In the genomic region with DNA sequence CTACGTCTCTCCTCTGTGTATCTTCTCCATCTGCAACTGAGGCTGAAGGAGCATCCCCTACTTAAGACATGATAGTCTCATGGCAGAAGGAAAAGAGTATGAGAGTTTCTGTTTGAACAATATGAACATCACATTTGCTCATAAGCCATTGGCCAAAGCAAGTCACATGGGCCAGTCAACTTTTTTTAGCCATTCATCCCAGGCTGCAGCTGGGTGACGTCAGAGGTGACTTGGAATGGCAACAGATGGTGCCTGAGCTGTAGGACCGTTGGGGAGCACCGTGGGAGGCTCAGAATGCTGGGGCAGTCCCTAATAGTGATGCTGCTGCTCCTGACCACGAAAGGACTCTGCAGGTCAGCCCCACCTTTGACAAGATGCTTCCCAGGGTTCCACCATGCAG, we compare ENCODE assay signal across 15 cellular contexts. TPM values are rescaled to one million over a fixed set of nuclear protein-coding genes. Genes with fewer than 3 reads are reported as not detected.
A peak's percentile ranks its signal among the peaks of the same experiment; 100 is the strongest.
DNase-seq lines count a peak whose midpoint lies in the region; ATAC-seq, FAIRE-seq and TF ChIP-seq lines count a peak whose summit lies in the region.
"Had no signal": no experiment of that assay in that cellular context is flagged by ENCODE, and none has a peak within 500 bp of the region (broad histone marks: within the 10 kb centered on the region; RNA-seq: fewer than 3 reads in every experiment).

No MANE protein-coding gene starts in this region.

- 78% methylated on average over 5 of the region's 5 CpGs for WGBS in A549 (ENCODE audit: missing lambda C conversion rate)
- WGBS in right cardiac atrium: 68% methylated on average over 5 of the region's 5 CpGs

- H3K27ac Mint-ChIP-seq in WTC11: no peak overlapping the region
- H3K27ac Mint-ChIP-seq: endodermal cell had no signal

- no peak overlapping the region for H3K27ac ChIP-seq in A549
- no peak overlapping the region for H3K27ac ChIP-seq in right cardiac atrium (ENCODE audit: low read length)
- H3K27ac ChIP-seq: BLaER1 treated with 17β-estradiol and CSF1 and Interleukin-3, amounts not matched to agents 10 nM and 100 nM; Peyer's patch; suprapubic skin had no signal

- ATAC-seq in A549 (no peak; a peak in 3 of 6 replicates), WTC11 (no peak), right cardiac atrium (no peak)

- peaks cover 26% of the 10 kb centered on the region for H3K27me3 Mint-ChIP-seq in WTC11 (ENCODE audit: low read depth)

- no peak overlapping the region for H3K4me3 ChIP-seq in A549
- no peak overlapping the region for H3K4me3 ChIP-seq in right cardiac atrium (ENCODE audit: low read length)
- H3K4me3 ChIP-seq: BLaER1 treated with 17β-estradiol and CSF1 and Interleukin-3, amounts not matched to agents 10 nM and 100 nM; Peyer's patch; suprapubic skin had no signal

- DNase-seq in A549 (ENCODE audit: low read depth in 1 of 2, low spot score in 1 of 2) (peak in 1 of 2 experiments; percentile 41), EH (ENCODE audit: low read depth) (peak; percentile 10), WTC11 (ENCODE audit: low spot score) (no peak), globus pallidus (ENCODE audit: low spot score) (peak; percentile 70), UCSD-AML1 (lab: John Stamatoyannopoulos, UW; ENCODE audit: unreplicated experiment) (no peak), right cardiac atrium (no peak)
- DNase-seq in activated effector memory CD4-positive, alpha-beta T cell treated with Interleukin-2 at 50 U/mL for 16 hours: no peak
- DNase-seq: activated CD4-positive, alpha-beta T cell treated with anti-CD3 and anti-CD28 coated beads, Interleukin-2, amount 50 U/mL, for 1 hour; endodermal cell; NCI-H187; occipital lobe; Peyer's patch had no signal

- H3K4me1 ChIP-seq in A549: peaks cover 32% of the 10 kb centered on the region
- peaks cover 6% of the 10 kb centered on the region for H3K4me1 ChIP-seq in right cardiac atrium (ENCODE audit: control insufficient read depth, insufficient read depth, low read length)
- H3K4me1 ChIP-seq: Peyer's patch had no signal

- peaks cover 30% of the 10 kb centered on the region for H3K4me1 Mint-ChIP-seq in WTC11
- H3K4me1 Mint-ChIP-seq: endodermal cell had no signal

- no peaks in the 10 kb centered on the region for H3K9me3 Mint-ChIP-seq in WTC11
- H3K9me3 Mint-ChIP-seq: endodermal cell had no signal

- POLR2A ChIA-PET in A549 (lab: Yijun Ruan, JAX): no interaction called here
- POLR2A ChIA-PET in WTC11 (lab: Charles Lee): no interaction called here

- H3K9me3 ChIP-seq in A549: no peaks in the 10 kb centered on the region
- H3K9me3 ChIP-seq in right cardiac atrium (ENCODE audit: control insufficient read depth, low read length): no peaks in the 10 kb centered on the region
- H3K9me3 ChIP-seq: BLaER1 treated with 17β-estradiol and CSF1 and Interleukin-3, amounts not matched to agents 10 nM and 100 nM; Peyer's patch; suprapubic skin had no signal

- TF ChIP-seq CTCF in A549 (IDR thresholded peaks at IDR 0.05): no peak
- TF ChIP-seq CTCF in WTC11 (IDR thresholded peaks at IDR 0.05): no peak

- no peak overlapping the region for H3K4me3 Mint-ChIP-seq in WTC11
- H3K4me3 Mint-ChIP-seq: endodermal cell had no signal

- no peak for FAIRE-seq in A549 (lab: Jason Lieb, UNC)
- FAIRE-seq: islet of Langerhans had no signal

- TF ChIP-seq RAD21 in A549 (conservative IDR thresholded peaks at IDR 0.05 in 1 of 2, IDR thresholded peaks at IDR 0.05 in 1 of 2): no peak

- no peak for TF ChIP-seq EP300 in A549 (IDR thresholded peaks at IDR 0.05)

- TF ChIP-seq POLR2A in A549 (IDR thresholded peaks at IDR 0.05; ENCODE audit: low read length): no peak

- CTCF ChIA-PET in A549 (lab: Yijun Ruan, JAX): interaction anchor here (0.6 to 1.2 kb wide), 2 partner anchors 268 to 282 kb away, joined by 4 read pairs; no protein-coding TSS in a partner anchor
- CTCF ChIA-PET in WTC11 (lab: Charles Lee): no interaction called here

- no peaks in the 10 kb centered on the region for H3K27me3 ChIP-seq in right cardiac atrium (ENCODE audit: control insufficient read depth, insufficient read depth)
- H3K27me3 ChIP-seq: BLaER1 treated with 17β-estradiol and CSF1 and Interleukin-3, amounts not matched to agents 10 nM and 100 nM; Peyer's patch; suprapubic skin had no signal

- H3K4me2 ChIP-seq in A549: no peak overlapping the region

- no peaks in the 10 kb centered on the region for H3K36me3 Mint-ChIP-seq in WTC11

- intact Hi-C loops in right cardiac atrium (cut with DNase I): no loop called here

TF ChIP-seq in A549, 52 proteins besides CTCF, POLR2A, EP300 and RAD21:
- TF ChIP-seq, protein P1, sequence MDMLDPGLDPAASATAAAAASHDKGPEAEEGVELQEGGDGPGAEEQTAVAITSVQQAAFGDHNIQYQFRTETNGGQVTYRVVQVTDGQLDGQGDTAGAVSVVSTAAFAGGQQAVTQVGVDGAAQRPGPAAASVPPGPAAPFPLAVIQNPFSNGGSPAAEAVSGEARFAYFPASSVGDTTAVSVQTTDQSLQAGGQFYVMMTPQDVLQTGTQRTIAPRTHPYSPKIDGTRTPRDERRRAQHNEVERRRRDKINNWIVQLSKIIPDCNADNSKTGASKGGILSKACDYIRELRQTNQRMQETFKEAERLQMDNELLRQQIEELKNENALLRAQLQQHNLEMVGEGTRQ (IDR thresholded peaks at IDR 0.05): peak; percentile 71
- TF ChIP-seq HOXB5 (CRISPR knock-in tag; IDR thresholded peaks at IDR 0.05): no peak
- TF ChIP-seq RNF2 (IDR thresholded peaks at IDR 0.05; ENCODE audit: borderline replicate concordance, low read depth): no peak
- TF ChIP-seq HOXB13 (CRISPR knock-in tag; IDR thresholded peaks at IDR 0.05; ENCODE audit: low read depth): no peak

TF ChIP-seq in WTC11, 78 proteins besides CTCF, POLR2A, EP300 and RAD21:
- TF ChIP-seq, protein P1 (CRISPR knock-in tag; IDR thresholded peaks at IDR 0.05): peak; percentile 41
- TF ChIP-seq, protein P2, sequence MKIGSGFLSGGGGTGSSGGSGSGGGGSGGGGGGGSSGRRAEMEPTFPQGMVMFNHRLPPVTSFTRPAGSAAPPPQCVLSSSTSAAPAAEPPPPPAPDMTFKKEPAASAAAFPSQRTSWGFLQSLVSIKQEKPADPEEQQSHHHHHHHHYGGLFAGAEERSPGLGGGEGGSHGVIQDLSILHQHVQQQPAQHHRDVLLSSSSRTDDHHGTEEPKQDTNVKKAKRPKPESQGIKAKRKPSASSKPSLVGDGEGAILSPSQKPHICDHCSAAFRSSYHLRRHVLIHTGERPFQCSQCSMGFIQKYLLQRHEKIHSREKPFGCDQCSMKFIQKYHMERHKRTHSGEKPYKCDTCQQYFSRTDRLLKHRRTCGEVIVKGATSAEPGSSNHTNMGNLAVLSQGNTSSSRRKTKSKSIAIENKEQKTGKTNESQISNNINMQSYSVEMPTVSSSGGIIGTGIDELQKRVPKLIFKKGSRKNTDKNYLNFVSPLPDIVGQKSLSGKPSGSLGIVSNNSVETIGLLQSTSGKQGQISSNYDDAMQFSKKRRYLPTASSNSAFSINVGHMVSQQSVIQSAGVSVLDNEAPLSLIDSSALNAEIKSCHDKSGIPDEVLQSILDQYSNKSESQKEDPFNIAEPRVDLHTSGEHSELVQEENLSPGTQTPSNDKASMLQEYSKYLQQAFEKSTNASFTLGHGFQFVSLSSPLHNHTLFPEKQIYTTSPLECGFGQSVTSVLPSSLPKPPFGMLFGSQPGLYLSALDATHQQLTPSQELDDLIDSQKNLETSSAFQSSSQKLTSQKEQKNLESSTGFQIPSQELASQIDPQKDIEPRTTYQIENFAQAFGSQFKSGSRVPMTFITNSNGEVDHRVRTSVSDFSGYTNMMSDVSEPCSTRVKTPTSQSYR (CRISPR knock-in tag; IDR thresholded peaks at IDR 0.05): no peak

RNA-seq across cellular contexts. Expression of a gene that starts 58.7 kb away (rescaled TPM):
- polyA plus RNA-seq in A549 (2011; rRNA removed) (28.6 and 30.5 TPM in 2 replicates), A549 (2017; fragmentation: RNase III; extraction: RNeasy Plus Mini Kit Qiagen cat#74134 plus additional on column Dnase treatment) (17.5 to 20.1 TPM (median 18.2 TPM) in 3 replicates), right cardiac atrium (15.1 TPM)
- polyA plus RNA-seq in A549 (2012; cell fraction: cytosol; rRNA removed): 14.9 and 19.7 TPM in 2 replicates
- 40.7 and 45.9 TPM in 2 replicates for polyA plus RNA-seq in A549 (2012; cell fraction: nucleus; rRNA removed)
- 34.3 and 36.2 TPM in 2 replicates for polyA minus RNA-seq in A549 (2011; rRNA and poly(A)+ RNA removed)
- total RNA-seq in WTC11 (2021) (7.4 to 8.4 TPM (median 7.9 TPM) in 3 replicates), right cardiac atrium (10 to 100 TPM; 27.2 to 35.5 (median 30.6) TPM)

Comparison
In these comparisons a context has a peak if more than half of its experiments do, and no peak if none do; other contexts are left out.
1. DNase-seq: peak in EH (single experiment) and globus pallidus (single experiment); none in WTC11 (single experiment), activated effector memory CD4-positive, alpha-beta T cell treated with Interleukin-2 at 50 U/mL for 16 hours (single experiment), UCSD-AML1 (single experiment) and right cardiac atrium (0 of 3).